ENCODE assay signal across 8 cellular contexts in genomic region chr17:57408064-57408811, GRCh38.
DNase-seq lines count a peak whose midpoint lies in the region; ATAC-seq and TF ChIP-seq lines count a peak whose summit lies in the region.

No MANE protein-coding gene starts in this region.

- no peaks in the 10 kb centered on the region for H3K27me3 ChIP-seq in ectodermal cell (ENCODE audit: control insufficient read depth, insufficient read depth, low read length, poor library complexity, severe bottlenecking)

- H3K9me3 ChIP-seq in ectodermal cell (ENCODE audit: control insufficient read depth, low read length) = no peaks in the 10 kb centered on the region

- no peaks in the 10 kb centered on the region for H3K27me3 Mint-ChIP-seq in stimulated activated naive B cell treated with anti-CD40 and anti-IgM and Interleukin-4, amounts not matched to agents 10 μg/mL and 1 μg/mL and 100 μg/mL, for 72 hours

- H3K9me3 Mint-ChIP-seq in stimulated activated naive B cell treated with anti-CD40 and anti-IgM and Interleukin-4, amounts not matched to agents 10 μg/mL and 1 μg/mL and 100 μg/mL, for 72 hours = no peaks in the 10 kb centered on the region

- peaks cover 30 to 50% of the 10 kb centered on the region in 2 donors for H3K4me1 Mint-ChIP-seq in stimulated activated naive B cell treated with anti-CD40 and anti-IgM and Interleukin-4, amounts not matched to agents 10 μg/mL and 1 μg/mL and 100 μg/mL, for 72 hours

- peaks cover 55% of the 10 kb centered on the region for H3K4me1 ChIP-seq in ectodermal cell (ENCODE audit: control insufficient read depth, insufficient read depth, low read length)

- peak overlapping the region; percentile 75 for H3K27ac Mint-ChIP-seq in stimulated activated naive B cell treated with anti-CD40 and anti-IgM and Interleukin-4, amounts not matched to agents 10 μg/mL and 1 μg/mL and 100 μg/mL, for 72 hours

- H3K36me3 Mint-ChIP-seq in stimulated activated naive B cell treated with anti-CD40 and anti-IgM and Interleukin-4, amounts not matched to agents 10 μg/mL and 1 μg/mL and 100 μg/mL, for 72 hours = peaks cover 24 to 41% of the 10 kb centered on the region in 2 donors

- in situ Hi-C loops in GM13976 (cut with MboI; ENCODE audit: low sequenced_read_pairs, unreplicated experiment) (no loop called here), G401 (cut with HindIII; ENCODE audit: low sequenced_read_pairs) (loop anchor here (5.0 kb wide), 1 partner anchor 79 kb away; no protein-coding TSS in a partner anchor)

- 42 to 48% methylated on average over 13 of the region's 13 CpGs for WGBS in ectodermal cell, 2 experiments

- peak; percentile 56 for ATAC-seq in HG02885 (IDR thresholded peaks at IDR 0.05; ENCODE audit: poor library complexity, unreplicated experiment)
- ATAC-seq in stimulated activated naive B cell treated with anti-CD40 and anti-IgM and Interleukin-4, amounts not matched to agents 10 μg/mL and 1 μg/mL and 100 μg/mL, for 72 hours (replicated peaks) = peak; percentile 86 to 93

- no peaks in the 10 kb centered on the region for H3K36me3 ChIP-seq in ectodermal cell (ENCODE audit: control insufficient read depth, insufficient read depth, low read length)

- no peak for TF ChIP-seq CTCF in GM13976 (IDR thresholded peaks at IDR 0.05; ENCODE audit: borderline replicate concordance, control extremely low read depth, extremely low read depth, insufficient read depth, missing control alignments)

- H3K27ac ChIP-seq in ectodermal cell (ENCODE audit: insufficient read depth, low read depth, low read length, poor library complexity, severe bottlenecking) = peak overlapping the region; percentile 89

- DNase-seq in GM13976 (ENCODE audit: low spot score) = peak; percentile 47
- DNase-seq in NCI-H748 (lab: John Stamatoyannopoulos, UW; ENCODE audit: unreplicated experiment) = peak; percentile 88
- DNase-seq in stimulated activated naive B cell treated with anti-CD40 and anti-IgM and Interleukin-4, amounts not matched to agents 10 μg/mL and 1 μg/mL and 100 μg/mL, for 72 hours = peak; percentile 28
- DNase-seq in G401 (ENCODE audit: low spot score) = no peak
- no peak for DNase-seq in RPMI8226
- DNase-seq in HK-2 (ENCODE audit: unreplicated experiment) = no peak

- H3K4me3 Mint-ChIP-seq in stimulated activated naive B cell treated with anti-CD40 and anti-IgM and Interleukin-4, amounts not matched to agents 10 μg/mL and 1 μg/mL and 100 μg/mL, for 72 hours = peak overlapping the region; percentile 44 to 57

- no peak overlapping the region for H3K4me3 ChIP-seq in ectodermal cell (ENCODE audit: insufficient read depth, low read depth, low read length)

Comparison
In these comparisons a context has a peak if more than half of its experiments do, and no peak if none do; other contexts are left out.
1. DNase-seq: peak in GM13976 (single experiment), NCI-H748 (single experiment) and stimulated activated naive B cell treated with anti-CD40 and anti-IgM and Interleukin-4, amounts not matched to agents 10 μg/mL and 1 μg/mL and 100 μg/mL, for 72 hours (single experiment); none in G401 (single experiment), RPMI8226 (single experiment) and HK-2 (single experiment).